In the genomic region with DNA sequence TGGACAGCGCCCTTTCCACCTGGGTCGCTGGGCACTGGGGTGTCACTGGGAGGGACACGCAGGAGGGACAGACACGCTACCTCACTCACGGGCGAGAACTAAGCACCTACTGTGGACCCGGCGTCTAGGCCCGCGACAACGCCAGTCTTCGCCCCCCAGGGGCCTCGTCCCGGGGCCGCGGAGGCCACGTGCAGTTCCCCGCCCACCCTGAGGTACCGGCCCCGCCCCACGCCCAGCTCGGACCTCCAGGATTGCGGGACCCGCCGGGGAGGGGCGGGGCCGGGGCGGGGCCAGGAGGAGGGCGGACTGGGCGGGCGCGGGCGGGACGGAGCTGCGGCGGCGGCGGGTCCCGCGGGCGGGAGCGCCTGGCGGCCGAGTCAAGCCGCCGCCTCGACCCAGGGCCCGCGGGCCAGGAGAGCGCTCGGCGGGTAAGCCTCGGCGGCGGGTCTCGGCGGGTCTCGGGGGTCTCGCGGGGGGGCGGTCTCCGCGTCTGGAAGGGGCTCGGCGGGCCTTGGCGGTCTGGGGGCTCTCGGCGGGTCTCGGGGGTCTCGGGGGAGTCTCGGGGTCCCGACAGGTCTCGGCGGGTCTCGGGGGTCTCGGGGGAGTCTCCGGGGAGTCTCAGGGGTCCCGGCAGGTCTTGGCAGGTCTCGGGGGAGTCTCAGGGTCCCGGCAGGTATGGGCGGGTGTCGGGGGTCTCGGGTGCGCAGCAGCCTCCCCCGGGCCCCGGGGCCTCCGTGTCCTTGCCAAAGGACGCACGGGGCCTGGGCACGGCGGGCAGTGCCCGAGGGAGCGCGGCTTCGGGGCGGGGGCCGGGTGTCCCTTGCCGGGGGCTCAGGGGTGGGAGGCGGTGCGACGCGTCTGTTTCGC, we compare ENCODE assay signal across 1 cellular context.
A peak's percentile ranks its signal among the peaks of the same experiment; 100 is the strongest.
TF ChIP-seq lines count a peak whose summit lies in the region.

A gene with protein sequence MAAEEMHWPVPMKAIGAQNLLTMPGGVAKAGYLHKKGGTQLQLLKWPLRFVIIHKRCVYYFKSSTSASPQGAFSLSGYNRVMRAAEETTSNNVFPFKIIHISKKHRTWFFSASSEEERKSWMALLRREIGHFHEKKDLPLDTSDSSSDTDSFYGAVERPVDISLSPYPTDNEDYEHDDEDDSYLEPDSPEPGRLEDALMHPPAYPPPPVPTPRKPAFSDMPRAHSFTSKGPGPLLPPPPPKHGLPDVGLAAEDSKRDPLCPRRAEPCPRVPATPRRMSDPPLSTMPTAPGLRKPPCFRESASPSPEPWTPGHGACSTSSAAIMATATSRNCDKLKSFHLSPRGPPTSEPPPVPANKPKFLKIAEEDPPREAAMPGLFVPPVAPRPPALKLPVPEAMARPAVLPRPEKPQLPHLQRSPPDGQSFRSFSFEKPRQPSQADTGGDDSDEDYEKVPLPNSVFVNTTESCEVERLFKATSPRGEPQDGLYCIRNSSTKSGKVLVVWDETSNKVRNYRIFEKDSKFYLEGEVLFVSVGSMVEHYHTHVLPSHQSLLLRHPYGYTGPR (plus strand): TSS at position 375 of the 867 bp plus-strand sequence. CDS start 27,533 bp downstream, outside the sequence.

TF ChIP-seq in HepG2, 621 proteins besides CTCF, POLR2A, EP300 and RAD21 (continued from another document and continues in another):
- no peak for TF ChIP-seq CHD2 (IDR thresholded peaks at IDR 0.05; ENCODE audit: low read depth, low read length)
- TF ChIP-seq ZNF761 (CRISPR knock-in tag; conservative IDR thresholded peaks at IDR 0.05), result no peak
- no peak for TF ChIP-seq ZNF501 (CRISPR knock-in tag; IDR thresholded peaks at IDR 0.05)
- TF ChIP-seq ZNF564 (CRISPR knock-in tag; IDR thresholded peaks at IDR 0.05), result peak; percentile 93
- peak; percentile 85; the same call in 1 of the 2 replicates for TF ChIP-seq ZMAT3 (CRISPR knock-in tag; conservative IDR thresholded peaks at IDR 0.05)
- peak; percentile 58; the same call in 1 of the 2 replicates for TF ChIP-seq MIXL1 (CRISPR knock-in tag; IDR thresholded peaks at IDR 0.05)
- no peak for TF ChIP-seq ZNF782 (CRISPR knock-in tag; IDR thresholded peaks at IDR 0.05; ENCODE audit: borderline replicate concordance)
- TF ChIP-seq HMGA1 (CRISPR knock-in tag; conservative IDR thresholded peaks at IDR 0.05), result no peak
- TF ChIP-seq FIP1L1 (IDR thresholded peaks at IDR 0.05; ENCODE audit: borderline replicate concordance, insufficient read depth, low read depth, low read length), result no peak
- TF ChIP-seq JUN (CRISPR knock-in tag; IDR thresholded peaks at IDR 0.05), result no peak
- TF ChIP-seq, protein P1, sequence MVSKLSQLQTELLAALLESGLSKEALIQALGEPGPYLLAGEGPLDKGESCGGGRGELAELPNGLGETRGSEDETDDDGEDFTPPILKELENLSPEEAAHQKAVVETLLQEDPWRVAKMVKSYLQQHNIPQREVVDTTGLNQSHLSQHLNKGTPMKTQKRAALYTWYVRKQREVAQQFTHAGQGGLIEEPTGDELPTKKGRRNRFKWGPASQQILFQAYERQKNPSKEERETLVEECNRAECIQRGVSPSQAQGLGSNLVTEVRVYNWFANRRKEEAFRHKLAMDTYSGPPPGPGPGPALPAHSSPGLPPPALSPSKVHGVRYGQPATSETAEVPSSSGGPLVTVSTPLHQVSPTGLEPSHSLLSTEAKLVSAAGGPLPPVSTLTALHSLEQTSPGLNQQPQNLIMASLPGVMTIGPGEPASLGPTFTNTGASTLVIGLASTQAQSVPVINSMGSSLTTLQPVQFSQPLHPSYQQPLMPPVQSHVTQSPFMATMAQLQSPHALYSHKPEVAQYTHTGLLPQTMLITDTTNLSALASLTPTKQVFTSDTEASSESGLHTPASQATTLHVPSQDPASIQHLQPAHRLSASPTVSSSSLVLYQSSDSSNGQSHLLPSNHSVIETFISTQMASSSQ (IDR thresholded peaks at IDR 0.05; ENCODE audit: low read depth), result no peak
- TF ChIP-seq, protein P1 (CRISPR knock-in tag; IDR thresholded peaks at IDR 0.05; ENCODE audit: borderline replicate concordance), result no peak
- no peak for TF ChIP-seq SNRNP70 (IDR thresholded peaks at IDR 0.05; ENCODE audit: low read depth, low read length)
- no peak for TF ChIP-seq ZFP36L2 (CRISPR knock-in tag; IDR thresholded peaks at IDR 0.05)
- TF ChIP-seq, protein P2, sequence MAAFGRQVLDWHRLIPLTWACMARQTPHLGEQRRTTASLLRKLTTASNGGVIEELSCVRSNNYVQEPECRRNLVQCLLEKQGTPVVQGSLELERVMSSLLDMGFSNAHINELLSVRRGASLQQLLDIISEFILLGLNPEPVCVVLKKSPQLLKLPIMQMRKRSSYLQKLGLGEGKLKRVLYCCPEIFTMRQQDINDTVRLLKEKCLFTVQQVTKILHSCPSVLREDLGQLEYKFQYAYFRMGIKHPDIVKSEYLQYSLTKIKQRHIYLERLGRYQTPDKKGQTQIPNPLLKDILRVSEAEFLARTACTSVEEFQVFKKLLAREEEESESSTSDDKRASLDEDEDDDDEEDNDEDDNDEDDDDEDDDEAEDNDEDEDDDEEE (CRISPR knock-in tag; IDR thresholded peaks at IDR 0.05), result 0 out of 2 replicates have a peak, but pooled peaks have one; percentile 23
- TF ChIP-seq ZNF598 (CRISPR knock-in tag; IDR thresholded peaks at IDR 0.05; ENCODE audit: borderline replicate concordance), result no peak
- TF ChIP-seq HNRNPH1 (optimal IDR thresholded peaks at IDR 0.05; ENCODE audit: low read depth, low read length), result no peak
- no peak for TF ChIP-seq ZNF33A (CRISPR knock-in tag; IDR thresholded peaks at IDR 0.05; ENCODE audit: borderline replicate concordance)
- TF ChIP-seq CHD4 (IDR thresholded peaks at IDR 0.05; ENCODE audit: borderline replicate concordance, low read length), result no peak
- 0 out of 2 replicates have a peak, but pooled peaks have one; percentile 75 for TF ChIP-seq ZNF30 (CRISPR knock-in tag; IDR thresholded peaks at IDR 0.05)
- TF ChIP-seq RELA (CRISPR knock-in tag; IDR thresholded peaks at IDR 0.05), result no peak
- no peak for TF ChIP-seq ARNT (IDR thresholded peaks at IDR 0.05)
- TF ChIP-seq ZFP1 (CRISPR knock-in tag; IDR thresholded peaks at IDR 0.05), result no peak
- TF ChIP-seq NCOR1 (IDR thresholded peaks at IDR 0.05; ENCODE audit: borderline replicate concordance, low read length), result no peak
- 0 out of 2 replicates have a peak, but pooled peaks have one; percentile 53 for TF ChIP-seq NFATC3 (CRISPR knock-in tag; IDR thresholded peaks at IDR 0.05)
- peak; percentile 21; the same call in 1 of the 2 replicates for TF ChIP-seq RXRB (CRISPR knock-in tag; IDR thresholded peaks at IDR 0.05; ENCODE audit: borderline replicate concordance)
- no peak for TF ChIP-seq ZNF747 (CRISPR knock-in tag; IDR thresholded peaks at IDR 0.05; ENCODE audit: borderline replicate concordance)
- peak; percentile 61; the same call in 1 of the 2 replicates for TF ChIP-seq HDAC2 (CRISPR knock-in tag; IDR thresholded peaks at IDR 0.05)
- TF ChIP-seq ZKSCAN5 (CRISPR knock-in tag; IDR thresholded peaks at IDR 0.05), result no peak
- no peak; the same call in 1 of the 2 replicates for TF ChIP-seq ZMYM3 (CRISPR knock-in tag; IDR thresholded peaks at IDR 0.05)
- peak; percentile 95 for TF ChIP-seq TOPORS (CRISPR knock-in tag; IDR thresholded peaks at IDR 0.05)
- TF ChIP-seq, protein P3, sequence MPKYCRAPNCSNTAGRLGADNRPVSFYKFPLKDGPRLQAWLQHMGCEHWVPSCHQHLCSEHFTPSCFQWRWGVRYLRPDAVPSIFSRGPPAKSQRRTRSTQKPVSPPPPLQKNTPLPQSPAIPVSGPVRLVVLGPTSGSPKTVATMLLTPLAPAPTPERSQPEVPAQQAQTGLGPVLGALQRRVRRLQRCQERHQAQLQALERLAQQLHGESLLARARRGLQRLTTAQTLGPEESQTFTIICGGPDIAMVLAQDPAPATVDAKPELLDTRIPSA (CRISPR knock-in tag; IDR thresholded peaks at IDR 0.05; ENCODE audit: borderline replicate concordance), result peak; percentile 73; the same call in 1 of the 2 replicates
- no peak for TF ChIP-seq HNRNPLL (IDR thresholded peaks at IDR 0.05; ENCODE audit: low read depth, low read length, poor library complexity, severe bottlenecking)
- no peak for TF ChIP-seq MTA1 (CRISPR knock-in tag; IDR thresholded peaks at IDR 0.05; ENCODE audit: borderline replicate concordance)
- no peak for TF ChIP-seq SOX6 (IDR thresholded peaks at IDR 0.05)
- peak; percentile 40; the same call in 1 of the 2 replicates for TF ChIP-seq SOX6 (CRISPR knock-in tag; IDR thresholded peaks at IDR 0.05)
- TF ChIP-seq NFE2 (CRISPR knock-in tag; IDR thresholded peaks at IDR 0.05), result no peak
- no peak for TF ChIP-seq POLR2AphosphoS2 (IDR thresholded peaks at IDR 0.05; ENCODE audit: low read depth, low read length)
- TF ChIP-seq RAD51 (IDR thresholded peaks at IDR 0.05; ENCODE audit: borderline replicate concordance), result no peak
- TF ChIP-seq ZNF644 (CRISPR knock-in tag; IDR thresholded peaks at IDR 0.05; ENCODE audit: low read depth), result no peak
- TF ChIP-seq ZNF567 (CRISPR knock-in tag; IDR thresholded peaks at IDR 0.05; ENCODE audit: borderline replicate concordance), result no peak
- TF ChIP-seq, protein P4, sequence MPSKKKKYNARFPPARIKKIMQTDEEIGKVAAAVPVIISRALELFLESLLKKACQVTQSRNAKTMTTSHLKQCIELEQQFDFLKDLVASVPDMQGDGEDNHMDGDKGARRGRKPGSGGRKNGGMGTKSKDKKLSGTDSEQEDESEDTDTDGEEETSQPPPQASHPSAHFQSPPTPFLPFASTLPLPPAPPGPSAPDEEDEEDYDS (CRISPR knock-in tag; IDR thresholded peaks at IDR 0.05), result no peak
- TF ChIP-seq ZNF547 (CRISPR knock-in tag; IDR thresholded peaks at IDR 0.05), result peak; percentile 84
- TF ChIP-seq SRF (IDR thresholded peaks at IDR 0.05; ENCODE audit: low read depth, low read length), result no peak
- no peak for TF ChIP-seq MED1 (CRISPR knock-in tag; IDR thresholded peaks at IDR 0.05)
- TF ChIP-seq STAT5B (CRISPR knock-in tag; IDR thresholded peaks at IDR 0.05), result no peak
- no peak for TF ChIP-seq MTF2 (CRISPR knock-in tag; IDR thresholded peaks at IDR 0.05; ENCODE audit: borderline replicate concordance)
- TF ChIP-seq SRSF4 (IDR thresholded peaks at IDR 0.05; ENCODE audit: low read depth, low read length, poor library complexity, severe bottlenecking), result no peak
- no peak for TF ChIP-seq RFX1 (IDR thresholded peaks at IDR 0.05)
- peak; percentile 66 for TF ChIP-seq ZFX (CRISPR knock-in tag; IDR thresholded peaks at IDR 0.05; ENCODE audit: low read depth)
- TF ChIP-seq, protein P5, sequence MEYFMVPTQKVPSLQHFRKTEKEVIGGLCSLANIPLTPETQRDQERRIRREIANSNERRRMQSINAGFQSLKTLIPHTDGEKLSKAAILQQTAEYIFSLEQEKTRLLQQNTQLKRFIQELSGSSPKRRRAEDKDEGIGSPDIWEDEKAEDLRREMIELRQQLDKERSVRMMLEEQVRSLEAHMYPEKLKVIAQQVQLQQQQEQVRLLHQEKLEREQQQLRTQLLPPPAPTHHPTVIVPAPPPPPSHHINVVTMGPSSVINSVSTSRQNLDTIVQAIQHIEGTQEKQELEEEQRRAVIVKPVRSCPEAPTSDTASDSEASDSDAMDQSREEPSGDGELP (IDR thresholded peaks at IDR 0.05; ENCODE audit: borderline replicate concordance, low read depth), result peak; percentile 11; the same call in 1 of the 2 replicates
- peak; percentile 56 for TF ChIP-seq ZNF883 (CRISPR knock-in tag; IDR thresholded peaks at IDR 0.05; ENCODE audit: not compliant biosample characterization)
- TF ChIP-seq ZNF180 (CRISPR knock-in tag; IDR thresholded peaks at IDR 0.05; ENCODE audit: borderline replicate concordance, low read depth), result no peak
- TF ChIP-seq, protein P6, sequence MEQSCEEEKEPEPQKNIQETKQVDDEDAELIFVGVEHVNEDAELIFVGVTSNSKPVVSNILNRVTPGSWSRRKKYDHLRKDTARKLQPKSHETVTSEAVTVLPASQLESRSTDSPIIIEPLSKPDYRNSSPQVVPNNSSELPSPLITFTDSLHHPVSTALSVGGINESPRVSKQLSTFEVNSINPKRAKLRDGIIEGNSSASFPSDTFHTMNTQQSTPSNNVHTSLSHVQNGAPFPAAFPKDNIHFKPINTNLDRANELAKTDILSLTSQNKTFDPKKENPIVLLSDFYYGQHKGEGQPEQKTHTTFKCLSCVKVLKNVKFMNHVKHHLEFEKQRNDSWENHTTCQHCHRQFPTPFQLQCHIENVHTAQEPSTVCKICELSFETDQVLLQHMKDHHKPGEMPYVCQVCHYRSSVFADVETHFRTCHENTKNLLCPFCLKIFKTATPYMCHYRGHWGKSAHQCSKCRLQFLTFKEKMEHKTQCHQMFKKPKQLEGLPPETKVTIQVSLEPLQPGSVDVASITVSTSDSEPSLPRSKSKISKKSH (CRISPR knock-in tag; IDR thresholded peaks at IDR 0.05; ENCODE audit: borderline replicate concordance), result peak; percentile 83; the same call in 1 of the 2 replicates
- TF ChIP-seq, protein P7, sequence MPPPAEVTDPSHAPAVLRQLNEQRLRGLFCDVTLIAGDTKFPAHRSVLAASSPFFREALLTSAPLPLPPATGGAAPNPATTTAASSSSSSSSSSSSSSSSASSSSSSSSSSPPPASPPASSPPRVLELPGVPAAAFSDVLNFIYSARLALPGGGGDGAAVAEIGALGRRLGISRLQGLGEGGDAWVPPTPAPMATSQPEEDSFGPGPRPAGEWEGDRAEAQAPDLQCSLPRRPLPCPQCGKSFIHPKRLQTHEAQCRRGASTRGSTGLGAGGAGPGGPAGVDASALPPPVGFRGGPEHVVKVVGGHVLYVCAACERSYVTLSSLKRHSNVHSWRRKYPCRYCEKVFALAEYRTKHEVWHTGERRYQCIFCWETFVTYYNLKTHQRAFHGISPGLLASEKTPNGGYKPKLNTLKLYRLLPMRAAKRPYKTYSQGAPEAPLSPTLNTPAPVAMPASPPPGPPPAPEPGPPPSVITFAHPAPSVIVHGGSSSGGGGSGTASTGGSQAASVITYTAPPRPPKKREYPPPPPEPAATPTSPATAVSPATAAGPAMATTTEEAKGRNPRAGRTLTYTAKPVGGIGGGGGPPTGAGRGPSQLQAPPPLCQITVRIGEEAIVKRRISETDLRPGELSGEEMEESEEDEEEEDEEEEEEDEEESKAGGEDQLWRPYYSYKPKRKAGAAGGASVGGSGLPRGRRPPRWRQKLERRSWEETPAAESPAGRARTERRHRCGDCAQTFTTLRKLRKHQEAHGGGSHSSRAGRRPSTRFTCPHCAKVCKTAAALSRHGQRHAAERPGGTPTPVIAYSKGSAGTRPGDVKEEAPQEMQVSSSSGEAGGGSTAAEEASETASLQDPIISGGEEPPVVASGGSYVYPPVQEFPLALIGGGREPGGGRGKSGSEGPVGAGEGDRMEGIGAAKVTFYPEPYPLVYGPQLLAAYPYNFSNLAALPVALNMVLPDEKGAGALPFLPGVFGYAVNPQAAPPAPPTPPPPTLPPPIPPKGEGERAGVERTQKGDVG (CRISPR knock-in tag; IDR thresholded peaks at IDR 0.05; ENCODE audit: borderline replicate concordance), result no peak
- TF ChIP-seq MEIS2 (CRISPR knock-in tag; IDR thresholded peaks at IDR 0.05), result peak; percentile 66; the same call in 1 of the 2 replicates
- no peak for TF ChIP-seq SIX1 (CRISPR knock-in tag; IDR thresholded peaks at IDR 0.05; ENCODE audit: borderline replicate concordance)
